In genomic region chr4:1793496-1793840, GRCh38 we compare ENCODE assay signal across 8 cellular contexts. TPM values are rescaled to one million over a fixed set of nuclear protein-coding genes. Genes with fewer than 3 reads are reported as not detected.
DNase-seq lines count a peak whose midpoint lies in the region; ATAC-seq and TF ChIP-seq lines count a peak whose summit lies in the region.

No MANE protein-coding gene starts in this region.

- peak overlapping the region in 2 of 4 experiments; percentile 23 to 38 for H3K4me3 ChIP-seq in fibroblast of lung (replicated peaks in 1 of 4; ENCODE audit: control extremely low read depth in 1 of 4, insufficient read depth in 1 of 4, low read depth in 3 of 4, low read length in 4 of 4)
- H3K4me3 ChIP-seq in skeletal muscle satellite cell (ENCODE audit: low read length), result peak overlapping the region; percentile 65

- H3K79me2 ChIP-seq in fibroblast of lung (ENCODE audit: control insufficient read depth, insufficient read depth, low read length), result no peaks in the 10 kb centered on the region

- no peaks in the 10 kb centered on the region for H3K4me1 ChIP-seq in fibroblast of lung (ENCODE audit: control insufficient read depth, extremely low read depth, insufficient read depth, low read length)
- peaks cover 7% of the 10 kb centered on the region for H3K4me1 ChIP-seq in skeletal muscle satellite cell (ENCODE audit: control insufficient read depth, insufficient read depth, low read length)

- TF ChIP-seq CTCF in C4-2B (conservative IDR thresholded peaks at IDR 0.05) (no peak), fibroblast of lung (conservative IDR thresholded peaks at IDR 0.05 in 1 of 2, IDR thresholded peaks at IDR 0.05 in 1 of 2; ENCODE audit: low read depth in 1 of 2, low read length in 2 of 2) (no peak)

- H3K27ac ChIP-seq in C4-2B (peak overlapping the region; percentile 61), fibroblast of lung (ENCODE audit: insufficient read depth, low read length) (no peak overlapping the region)

- H2AFZ ChIP-seq in fibroblast of lung (ENCODE audit: low read length), result no peak overlapping the region

- intact Hi-C loops in posterior cingulate gyrus (cut with DNase I), result no loop called here

- H3K9me3 ChIP-seq in fibroblast of lung (ENCODE audit: control insufficient read depth, insufficient read depth, low read depth, low read length) (no peaks in the 10 kb centered on the region), skeletal muscle satellite cell (replicated peaks; ENCODE audit: low read length) (no peaks in the 10 kb centered on the region)

- H3K4me2 ChIP-seq in fibroblast of lung (ENCODE audit: extremely low read depth, insufficient read depth, low read length) (peak overlapping the region; percentile 44), skeletal muscle satellite cell (ENCODE audit: low read length) (peak overlapping the region; percentile 83)

- H3K27me3 ChIP-seq in fibroblast of lung (ENCODE audit: control insufficient read depth, insufficient read depth, low read length) (peaks cover 21% of the 10 kb centered on the region), skeletal muscle satellite cell (ENCODE audit: control insufficient read depth, insufficient read depth, low read length) (peaks cover 33% of the 10 kb centered on the region)

- peak; percentile 13 to 16 for DNase-seq in activated CD4-positive, alpha-beta T cell treated with anti-CD3 and anti-CD28 coated beads, Interleukin-2, amount 50 U/mL, for 4 hours
- DNase-seq in fibroblast of lung (ENCODE audit: low read depth in 2 of 2) (peak in 1 of 2 donors; percentile 12), posterior cingulate gyrus (no peak), A172 (ENCODE audit: low spot score) (no peak), NCI-H2196 (lab: John Stamatoyannopoulos, UW; ENCODE audit: unreplicated experiment) (no peak)

- peak; percentile 7 for ATAC-seq in HG02763 (IDR thresholded peaks at IDR 0.05; ENCODE audit: unreplicated experiment)

- H3K36me3 ChIP-seq in fibroblast of lung (ENCODE audit: control insufficient read depth, insufficient read depth, low read length), result no peaks in the 10 kb centered on the region
- H3K36me3 ChIP-seq in skeletal muscle satellite cell (ENCODE audit: insufficient read depth, low read length), result no peaks in the 10 kb centered on the region

- no peaks in the 10 kb centered on the region for H4K20me1 ChIP-seq in fibroblast of lung (ENCODE audit: control insufficient read depth, extremely low read depth, insufficient read depth, low read length)

- H3K9ac ChIP-seq in fibroblast of lung (ENCODE audit: insufficient read depth, low read length) (no peak overlapping the region), skeletal muscle satellite cell (ENCODE audit: low read depth, low read length) (no peak overlapping the region)

RNA-seq across cellular contexts. Expression of gene FGFR3, which starts 0.4 kb away (rescaled TPM):
- under 0.01 and 0.33 TPM in 2 replicates for total RNA-seq in fibroblast of lung
- 0.11 and 0.19 TPM in 2 replicates for polyA plus RNA-seq in fibroblast of lung
- polyA plus RNA-seq in fibroblast of lung (2012), result 0.21 and 0.32 TPM in 2 replicates
- polyA minus RNA-seq in fibroblast of lung (ENCODE audit: low replicate concordance), result 0.24 TPM in 1 of 2 replicates, not detected in the other
- total RNA-seq in skeletal muscle satellite cell (2012; rRNA removed), result 0.25 and 0.44 TPM in 2 replicates
- 12.4 and 19.8 TPM in 2 replicates for total RNA-seq in A172 (2014; rRNA removed; shearing (Covaris generic))

Comparison
In these comparisons a context has a peak if more than half of its experiments do, and no peak if none do; other contexts are left out.
1. DNase-seq: peak in activated CD4-positive, alpha-beta T cell treated with anti-CD3 and anti-CD28 coated beads, Interleukin-2, amount 50 U/mL, for 4 hours (2 of 2); none in posterior cingulate gyrus (0 of 10), A172 (single experiment) and NCI-H2196 (single experiment).
2. RNA of gene FGFR3, which starts 0.4 kb away (total RNA-seq): 12.4 to 19.8 TPM in A172; under 0.01 to 0.33 TPM in fibroblast of lung; every median in the first group is over 10 times any median in the second.